ENCODE assay signal across 13 cellular contexts in genomic region chr13:24313449-24313848, GRCh38. TPM values are rescaled to one million over a fixed set of nuclear protein-coding genes. Genes with fewer than 3 reads are reported as not detected.
DNase-seq lines count a peak whose midpoint lies in the region; ATAC-seq, FAIRE-seq and TF ChIP-seq lines count a peak whose summit lies in the region.
"Had no signal": no experiment of that assay in that cellular context is flagged by ENCODE, and none has a peak within 500 bp of the region (broad histone marks: within the 10 kb centered on the region; RNA-seq: fewer than 3 reads in every experiment).

No MANE protein-coding gene starts in this region.

- no peaks in the 10 kb centered on the region for H3K79me2 ChIP-seq in hepatocyte

- no peaks in the 10 kb centered on the region for H3K36me3 ChIP-seq in hepatocyte (replicated peaks; ENCODE audit: insufficient read depth, low read depth)

- H3K27me3 ChIP-seq in hepatocyte, result no peaks in the 10 kb centered on the region

- DNase-seq in GM12892 (ENCODE audit: insufficient read length), result no peak
- no peak for DNase-seq in hepatocyte (ENCODE audit: low spot score)
- DNase-seq in CD1c-positive myeloid dendritic cell (ENCODE audit: extremely low spot score), result no peak
- no peak for DNase-seq in sciatic nerve (ENCODE audit: low spot score)
- no peak for DNase-seq in ecto neural progenitor cell (ENCODE audit: low spot score)
- DNase-seq: activated gamma-delta T cell; CD4-positive, CD25-positive, alpha-beta regulatory T cell; immature natural killer cell had no signal

- no peak for TF ChIP-seq POLR2A in GM12892 (IDR thresholded peaks at IDR 0.05; ENCODE audit: low read depth, low read length)

- WGBS in hepatocyte (ENCODE audit: low lambda C conversion rate, missing lambda C conversion rate), result 76% methylated on average over 5 of the region's 5 CpGs

- no peaks in the 10 kb centered on the region for H3K9me2 ChIP-seq in hepatocyte (replicated peaks; ENCODE audit: insufficient read depth)

- H3K4me1 ChIP-seq in hepatocyte (ENCODE audit: insufficient read depth), result no peaks in the 10 kb centered on the region

- intact Hi-C loops in sciatic nerve (cut with DNase I), result no loop called here

- no peak overlapping the region for H3K4me2 ChIP-seq in hepatocyte

- no peaks in the 10 kb centered on the region for H3K9me3 ChIP-seq in hepatocyte (ENCODE audit: low read depth)

- ATAC-seq in GM19455 (IDR thresholded peaks at IDR 0.05; ENCODE audit: unreplicated experiment) (no peak), sciatic nerve (no peak)
- ATAC-seq: activated CD4-positive, CD25-positive, alpha-beta regulatory T cell treated with anti-CD3 and anti-CD28 coated beads, Interleukin-2, amount 50 U/mL, for 24 hours had no signal

- TF ChIP-seq CTCF in 22Rv1 (IDR thresholded peaks at IDR 0.05), result 0 out of 2 replicates have a peak, but pooled peaks have one; percentile 9
- 0 out of 2 replicates have a peak, but pooled peaks have one; percentile 6 for TF ChIP-seq CTCF in WI38 (IDR thresholded peaks at IDR 0.05; ENCODE audit: low read depth, low read length)
- peak; percentile 43 for TF ChIP-seq CTCF in hepatocyte (IDR thresholded peaks at IDR 0.05; ENCODE audit: poor library complexity)

- no peak overlapping the region for H2AFZ ChIP-seq in hepatocyte

- no peaks in the 10 kb centered on the region for H4K20me1 ChIP-seq in hepatocyte (ENCODE audit: insufficient read depth, poor library complexity, severe bottlenecking)

- H3K27ac ChIP-seq in 22Rv1 (no peak overlapping the region), hepatocyte (no peak overlapping the region)

- FAIRE-seq in GM12892 (lab: Jason Lieb, UNC), result peak; percentile 44

- H3K4me3 ChIP-seq in WI38 (ENCODE audit: low read depth, low read length) (no peak overlapping the region), hepatocyte (no peak overlapping the region)

RNA-seq across cellular contexts. Expression of gene C1QTNF9, which starts 4.1 kb away (rescaled TPM):
- polyA plus RNA-seq in GM12892 (2012; ENCODE audit: missing spikeins), result not detected
- not detected in 2 replicates for total RNA-seq in hepatocyte
- polyA plus RNA-seq in hepatocyte, result not detected in 2 replicates
- 2.4 TPM for total RNA-seq in sciatic nerve
- total RNA-seq: dermis microvascular lymphatic vessel endothelial cell had no signal
- polyA plus RNA-seq: CD4-positive, CD25-positive, alpha-beta regulatory T cell; immature natural killer cell had no signal
